In the genomic region with DNA sequence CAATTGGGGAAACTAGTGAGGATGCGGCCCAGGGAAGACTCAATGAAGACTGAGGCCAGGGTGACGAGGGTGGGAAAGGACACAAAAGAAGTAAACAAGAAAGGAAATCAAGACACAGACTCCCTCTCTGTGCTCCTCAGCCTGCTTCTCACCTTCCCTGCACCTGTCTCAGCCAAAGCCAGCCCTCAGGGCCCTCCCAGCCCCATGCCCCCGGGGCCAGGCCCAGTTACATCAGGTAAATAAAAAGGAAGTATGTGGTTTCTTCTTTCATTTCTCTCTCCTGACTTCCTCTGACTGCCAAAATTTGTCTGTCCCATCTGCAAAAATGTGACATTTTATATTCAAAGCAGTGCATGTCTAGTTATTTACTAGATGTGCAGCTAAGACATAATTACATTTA, we compare ENCODE assay signal across 12 cellular contexts.
DNase-seq lines count a peak whose midpoint lies in the region; ATAC-seq, FAIRE-seq and TF ChIP-seq lines count a peak whose summit lies in the region.
"Had no signal": no experiment of that assay in that cellular context is flagged by ENCODE, and none has a peak within 500 bp of the region (broad histone marks: within the 10 kb centered on the region; RNA-seq: fewer than 3 reads in every experiment).

No MANE protein-coding gene starts in this region.

- H3K27ac ChIP-seq in hepatocyte (no peak overlapping the region), dorsolateral prefrontal cortex (no peak overlapping the region)
- H3K27ac ChIP-seq: esophagus muscularis mucosa had no signal

- H3K36me3 ChIP-seq in hepatocyte (replicated peaks; ENCODE audit: insufficient read depth, low read depth): no peaks in the 10 kb centered on the region
- H3K36me3 ChIP-seq: esophagus muscularis mucosa had no signal

- H3K4me3 ChIP-seq in hepatocyte: no peak overlapping the region
- H3K4me3 ChIP-seq in dorsolateral prefrontal cortex: no peak overlapping the region
- H3K4me3 ChIP-seq: esophagus muscularis mucosa had no signal

- no peak for TF ChIP-seq POLR2A in GM12892 (IDR thresholded peaks at IDR 0.05; ENCODE audit: low read depth, low read length)

- H3K9me3 ChIP-seq in hepatocyte (ENCODE audit: low read depth): no peaks in the 10 kb centered on the region
- H3K9me3 ChIP-seq: esophagus muscularis mucosa had no signal

- ATAC-seq in GM21447 (IDR thresholded peaks at IDR 0.05; ENCODE audit: unreplicated experiment): peak; percentile 70

- no peak overlapping the region for H2AFZ ChIP-seq in hepatocyte

- peak overlapping the region; percentile 11 for H3K4me2 ChIP-seq in hepatocyte

- whole genome bisulfite sequencing in hepatocyte (ENCODE audit: low lambda C conversion rate, missing lambda C conversion rate): 79% methylated on average over 3 of the region's 3 CpGs

- intact Hi-C loops in dorsolateral prefrontal cortex (cut with DNase I): no loop called here

- peak; percentile 81 for FAIRE-seq in GM12892 (lab: Jason Lieb, UNC)

- no peak for TF ChIP-seq CTCF in hepatocyte (IDR thresholded peaks at IDR 0.05; ENCODE audit: poor library complexity)
- no peak for TF ChIP-seq CTCF in dorsolateral prefrontal cortex (IDR thresholded peaks at IDR 0.05 in 54 of 56, conservative IDR thresholded peaks at IDR 0.05 in 2 of 56; ENCODE audit: low read depth in 1 of 56, partially characterized antibody in 56 of 56)

- DNase-seq in GM12892 (ENCODE audit: insufficient read length) (no peak), MV-4-11 (lab: John Stamatoyannopoulos, UW) (peak; percentile 49), hepatocyte (ENCODE audit: low spot score) (no peak), kidney tubule cell (ENCODE audit: low spot score) (no peak), NCI-H1694 (lab: John Stamatoyannopoulos, UW) (no peak), dorsolateral prefrontal cortex (no peak), Ammon's horn (ENCODE audit: low spot score) (no peak)
- DNase-seq: activated CD8-positive, alpha-beta memory T cell treated with anti-CD3 and anti-CD28 coated beads, Interleukin-2, amount 50 U/mL, for 4 hours; nephron progenitor cell; stimulated activated CD4-positive, alpha-beta T cell treated with anti-CD3 and anti-CD28 coated beads, Interleukin-12 subunit alpha, Interleukin-12 subunit beta, amount 100 ng/mL, for 4 hours had no signal

- no peaks in the 10 kb centered on the region for H3K9me2 ChIP-seq in hepatocyte (replicated peaks; ENCODE audit: insufficient read depth)

- no peaks in the 10 kb centered on the region for H3K79me2 ChIP-seq in hepatocyte

- H3K27me3 ChIP-seq in hepatocyte: no peaks in the 10 kb centered on the region
- peaks cover 0 to 24% (median 0%) of the 10 kb centered on the region in 45 donors for H3K27me3 ChIP-seq in dorsolateral prefrontal cortex

- H4K20me1 ChIP-seq in hepatocyte (ENCODE audit: insufficient read depth, poor library complexity, severe bottlenecking): no peaks in the 10 kb centered on the region

- H3K4me1 ChIP-seq in hepatocyte (ENCODE audit: insufficient read depth): peaks cover 22% of the 10 kb centered on the region
